8 cellular contexts compared by ENCODE assay signal in genomic region chr10:45421231-45422097, GRCh38. TPM values are rescaled to one million over a fixed set of nuclear protein-coding genes. Genes with fewer than 3 reads are reported as not detected.
DNase-seq lines count a peak whose midpoint lies in the region; ATAC-seq and TF ChIP-seq lines count a peak whose summit lies in the region.

No MANE protein-coding gene starts in this region.

- no peaks in the 10 kb centered on the region for H3K36me3 ChIP-seq in BLaER1

- H3K4me3 Mint-ChIP-seq in T-helper 2 cell treated with Interferon-gamma antibody and Interleukin-4, amounts not matched to agents 5 μg/mL and 100 μg/mL, for 36 hours, result peak overlapping the region; percentile 97

- H3K4me1 ChIP-seq in BLaER1, result peaks cover 88% of the 10 kb centered on the region

- H4K20me1 ChIP-seq in BLaER1, result no peaks in the 10 kb centered on the region

- peak overlapping the region; percentile 99 for H3K4me2 ChIP-seq in BLaER1

- H3K9ac ChIP-seq in BLaER1, result peak overlapping the region; percentile 90

- ATAC-seq in GM19395 (IDR thresholded peaks at IDR 0.05; ENCODE audit: unreplicated experiment), result peak; percentile 41

- no peak for TF ChIP-seq CTCF in fibroblast of villous mesenchyme (IDR thresholded peaks at IDR 0.05; ENCODE audit: insufficient read depth, low read depth, low read length)

- H3K36me3 Mint-ChIP-seq in T-helper 2 cell treated with Interferon-gamma antibody and Interleukin-4, amounts not matched to agents 5 μg/mL and 100 μg/mL, for 36 hours (ENCODE audit: low read depth), result peaks cover 7% of the 10 kb centered on the region

- peaks cover 66% of the 10 kb centered on the region for H3K4me1 Mint-ChIP-seq in T-helper 2 cell treated with Interferon-gamma antibody and Interleukin-4, amounts not matched to agents 5 μg/mL and 100 μg/mL, for 36 hours (ENCODE audit: low read depth)

- peak overlapping the region; percentile 94 for H3K27ac ChIP-seq in BLaER1

- H3K27me3 ChIP-seq in BLaER1, result no peaks in the 10 kb centered on the region

- peak overlapping the region; percentile 71 for H3K4me3 ChIP-seq in BLaER1
- H3K4me3 ChIP-seq in fibroblast of villous mesenchyme (ENCODE audit: low read depth, low read length), result no peak overlapping the region

- H3K27me3 Mint-ChIP-seq in T-helper 2 cell treated with Interferon-gamma antibody and Interleukin-4, amounts not matched to agents 5 μg/mL and 100 μg/mL, for 36 hours (ENCODE audit: low read depth), result peaks cover 3% of the 10 kb centered on the region

- no peak for DNase-seq in T-helper 2 cell treated with Interferon-gamma antibody and Interleukin-4, amounts not matched to agents 5 μg/mL and 100 μg/mL, for 36 hours (ENCODE audit: low spot score)
- DNase-seq in fibroblast of villous mesenchyme (ENCODE audit: low read depth) (peak; percentile 28), SW480 (ENCODE audit: low spot score) (no peak), NCI-H146 (lab: John Stamatoyannopoulos, UW) (no peak), middle frontal gyrus (ENCODE audit: extremely low spot score, low spot score) (no peak), retina (no peak)

- no peaks in the 10 kb centered on the region for H3K9me3 Mint-ChIP-seq in T-helper 2 cell treated with Interferon-gamma antibody and Interleukin-4, amounts not matched to agents 5 μg/mL and 100 μg/mL, for 36 hours

- H3K9me3 ChIP-seq in BLaER1, result no peaks in the 10 kb centered on the region

- H3K27ac Mint-ChIP-seq in T-helper 2 cell treated with Interferon-gamma antibody and Interleukin-4, amounts not matched to agents 5 μg/mL and 100 μg/mL, for 36 hours, result peak overlapping the region; percentile 97

RNA-seq across cellular contexts. Expression of gene ALOX5, which starts 47.4 kb away (rescaled TPM):
- not detected in 2 replicates for total RNA-seq in fibroblast of villous mesenchyme
